In the genomic region with DNA sequence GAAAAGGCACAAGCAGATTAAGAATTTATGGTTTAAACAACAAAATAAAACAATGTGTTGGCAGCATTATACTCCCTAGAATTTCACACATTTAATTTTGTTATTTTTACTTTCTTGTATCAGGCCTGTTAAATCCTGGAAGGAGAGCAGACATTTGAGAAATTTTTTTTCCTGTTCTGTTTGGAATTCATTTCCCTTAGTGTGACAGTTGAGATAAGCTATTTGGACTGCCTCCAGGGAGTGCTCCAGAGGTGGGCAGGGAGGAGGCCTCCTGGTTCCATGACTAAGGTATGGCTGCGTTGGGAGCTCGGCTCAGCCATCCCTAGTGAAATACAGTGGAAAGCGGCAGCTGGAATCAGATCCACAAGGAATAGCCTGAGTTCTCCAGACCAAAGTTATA, we compare ENCODE assay signal across 22 cellular contexts.
A peak's percentile ranks its signal among the peaks of the same experiment; 100 is the strongest.
DNase-seq lines count a peak whose midpoint lies in the region; ATAC-seq, FAIRE-seq and TF ChIP-seq lines count a peak whose summit lies in the region.
"Had no signal": no experiment of that assay in that cellular context is flagged by ENCODE, and none has a peak within 500 bp of the region (broad histone marks: within the 10 kb centered on the region; RNA-seq: fewer than 3 reads in every experiment).

No MANE protein-coding gene starts in this region.

- H3K4me1 Mint-ChIP-seq in GM23338, result peaks cover 12% of the 10 kb centered on the region
- H3K4me1 Mint-ChIP-seq: activated CD4-positive, alpha-beta memory T cell treated with anti-CD3 and anti-CD28 coated beads, Interleukin-2, amount 10 ng/mL, durations not matched to agents 7 days and 5 days had no signal

- ATAC-seq in GM23338 (peak; percentile 43; the same call in 2 of the 3 replicates), Panc1 (no peak), omental fat pad (ENCODE audit: low FRiP score) (peak; percentile 64), PC-3 (no peak)
- ATAC-seq: gastrocnemius medialis had no signal

- peaks cover 2% of the 10 kb centered on the region for H3K27me3 Mint-ChIP-seq in GM23338 (ENCODE audit: insufficient read depth, low read depth, poor library complexity)

- no peaks in the 10 kb centered on the region for H3K9me3 Mint-ChIP-seq in GM23338
- H3K9me3 Mint-ChIP-seq: activated CD4-positive, alpha-beta memory T cell treated with anti-CD3 and anti-CD28 coated beads, Interleukin-2, amount 10 ng/mL, durations not matched to agents 7 days and 5 days had no signal

- no peaks in the 10 kb centered on the region for H3K36me3 Mint-ChIP-seq in GM23338 (ENCODE audit: low read depth)

- H3K4me1 ChIP-seq in GM23338 (ENCODE audit: insufficient read depth), result peaks cover 4% of the 10 kb centered on the region; the same call in 1 of the 2 replicates
- H3K4me1 ChIP-seq in Panc1 (ENCODE audit: control insufficient read depth, insufficient read depth, low read length), result peaks cover 17% of the 10 kb centered on the region
- peaks cover 10% of the 10 kb centered on the region for H3K4me1 ChIP-seq in PC-3 (ENCODE audit: insufficient read depth, low read length)
- H3K4me1 ChIP-seq: Caco-2, gastrocnemius medialis had no signal

- no peak overlapping the region for H3K9ac ChIP-seq in PC-3 (ENCODE audit: low read length)

- DNase-seq in GM23338 (ENCODE audit: low spot score), result no peak
- no peak for DNase-seq in Panc1 (ENCODE audit: low read depth, low spot score)
- DNase-seq in omental fat pad (ENCODE audit: low spot score), result no peak
- no peak for DNase-seq in PC-3
- no peak for DNase-seq in NOMO-1 (lab: John Stamatoyannopoulos, UW; ENCODE audit: unreplicated experiment in 2 of 2)
- DNase-seq in NCI-H2081 treated with DMSO at 0.1 percent for 48 hours (lab: John Stamatoyannopoulos, UW), result no peak
- DNase-seq: activated CD4-positive, alpha-beta memory T cell treated with anti-CD3 and anti-CD28 coated beads, Interleukin-2, amount 10 ng/mL, durations not matched to agents 7 days and 5 days; activated naive CD4-positive, alpha-beta T cell treated with Interleukin-2 at 50 U/mL for 16 hours; activated T-cell treated with anti-CD3 and anti-CD28 coated beads, Interleukin-2, amount 50 U/mL, for 1 hour; anterior cingulate cortex; Caco-2; cortex of kidney; gastrocnemius medialis; KG1; NCI-H2029; NCI-H524 treated with DMSO at 0.1 percent for 48 hours; SHP77 treated with DMSO at 0.1 percent for 48 hours; stimulated activated CD4-positive, alpha-beta T cell treated with anti-CD3 and anti-CD28 coated beads, Interleukin-1b, Interleukin-23, amount 100 ng/mL, for 48 hours; stimulated activated naive CD4-positive, alpha-beta T cell treated with Interleukin-2 at 50 U/mL for 16 hours; T-helper 2 cell had no signal

- intact Hi-C loops in Panc1 (cut with micrococcal nuclease; ENCODE audit: unreplicated experiment) (no loop called here), PC-3 (cut with micrococcal nuclease) (no loop called here)

- FAIRE-seq in endometrium (lab: Jason Lieb, UNC), result peak; percentile 23

- H3K9me3 ChIP-seq in Panc1 (ENCODE audit: control insufficient read depth, insufficient read depth, low read depth, low read length) (no peaks in the 10 kb centered on the region), PC-3 (ENCODE audit: low read length) (no peaks in the 10 kb centered on the region)
- H3K9me3 ChIP-seq: Caco-2, gastrocnemius medialis, tibial nerve had no signal

- in situ Hi-C loops in Panc1 (cut with HindIII; ENCODE audit: low pct_unique_long_range_greater_than_20kb, low sequenced_read_pairs), result no loop called here

- TF ChIP-seq CTCF in GM23338 (conservative IDR thresholded peaks at IDR 0.05; ENCODE audit: low read depth in 2 of 2) (no peak), Panc1 (IDR thresholded peaks at IDR 0.05) (no peak), omental fat pad (IDR thresholded peaks at IDR 0.05) (no peak), PC-3 (conservative IDR thresholded peaks at IDR 0.05; ENCODE audit: low read depth, low read length) (no peak)

- H3K27me3 ChIP-seq in GM23338 (ENCODE audit: insufficient read depth), result no peaks in the 10 kb centered on the region
- no peaks in the 10 kb centered on the region for H3K27me3 ChIP-seq in Panc1 (ENCODE audit: control insufficient read depth, insufficient read depth, low read length)
- no peaks in the 10 kb centered on the region for H3K27me3 ChIP-seq in PC-3 (ENCODE audit: low read length)
- H3K27me3 ChIP-seq: gastrocnemius medialis, tibial nerve had no signal

- H3K4me2 ChIP-seq in GM23338 (no peak overlapping the region), PC-3 (ENCODE audit: low read length) (no peak overlapping the region)

- H4K20me1 ChIP-seq in GM23338 (replicated peaks; ENCODE audit: insufficient read depth), result 0 out of 2 replicates have a peak, but pooled peaks cover 3% of the 10 kb centered on the region
- H4K20me1 ChIP-seq in PC-3 (ENCODE audit: low read length), result no peaks in the 10 kb centered on the region

- CTCF ChIA-PET in Panc1 (lab: Charles Lee), result no interaction called here
- CTCF ChIA-PET in PC-3 (lab: Charles Lee), result no interaction called here

- no peak overlapping the region for H3K4me3 Mint-ChIP-seq in GM23338
- H3K4me3 Mint-ChIP-seq: activated CD4-positive, alpha-beta memory T cell treated with anti-CD3 and anti-CD28 coated beads, Interleukin-2, amount 10 ng/mL, durations not matched to agents 7 days and 5 days had no signal

- no peak overlapping the region for H3K4me3 ChIP-seq in GM23338
- H3K4me3 ChIP-seq in Panc1 (ENCODE audit: low read depth in 2 of 2, low read length in 2 of 2), result no peak overlapping the region
- H3K4me3 ChIP-seq in PC-3 (ENCODE audit: low read length), result no peak overlapping the region
- H3K4me3 ChIP-seq: gastrocnemius medialis, tibial nerve had no signal

- BruUV-seq in Panc1 (replicated peaks; lab: Mats Ljungman, UMichigan) (no TSS peak), PC-3 (replicated peaks; lab: Mats Ljungman, UMichigan) (no TSS peak)

- H3K9me2 ChIP-seq in GM23338 (ENCODE audit: insufficient read depth) (peaks cover 6% of the 10 kb centered on the region; the same call in 1 of the 2 replicates), PC-3 (replicated peaks; ENCODE audit: low read length) (no peaks in the 10 kb centered on the region)

- H3K27ac Mint-ChIP-seq in GM23338, result no peak overlapping the region
- H3K27ac Mint-ChIP-seq: activated CD4-positive, alpha-beta memory T cell treated with anti-CD3 and anti-CD28 coated beads, Interleukin-2, amount 10 ng/mL, durations not matched to agents 7 days and 5 days had no signal

- H2AFZ ChIP-seq in GM23338 (no peak overlapping the region), PC-3 (ENCODE audit: low read length) (no peak overlapping the region)

- H3K27ac ChIP-seq in GM23338 (ENCODE audit: low read depth) (no peak overlapping the region), Panc1 (ENCODE audit: low read length) (peak overlapping the region; percentile 44; the same call in 1 of the 2 replicates), PC-3 (ENCODE audit: low read length) (no peak overlapping the region)
- H3K27ac ChIP-seq: gastrocnemius medialis had no signal

- POLR2A ChIA-PET in Panc1 (lab: Charles Lee), result interaction anchor here (0.6 to 0.9 kb wide), 2 partner anchors 12 to 22 kb away, joined by 3 to 4 read pairs; no protein-coding TSS in a partner anchor
- POLR2A ChIA-PET in PC-3 (lab: Charles Lee; ENCODE audit: unreplicated experiment), result no interaction called here

- no peaks in the 10 kb centered on the region for H3F3A ChIP-seq in GM23338 (replicated peaks; ENCODE audit: low read depth)
- no peaks in the 10 kb centered on the region for H3F3A ChIP-seq in PC-3 (ENCODE audit: low read length, unreplicated experiment)

- H3K36me3 ChIP-seq in GM23338 (ENCODE audit: insufficient read depth), result no peaks in the 10 kb centered on the region
- no peaks in the 10 kb centered on the region for H3K36me3 ChIP-seq in Panc1 (ENCODE audit: control insufficient read depth, insufficient read depth, low read length)
- H3K36me3 ChIP-seq in PC-3 (ENCODE audit: low read depth, low read length), result no peaks in the 10 kb centered on the region
- H3K36me3 ChIP-seq: gastrocnemius medialis, tibial nerve had no signal

- H3K79me2 ChIP-seq in GM23338 (replicated peaks; ENCODE audit: insufficient read depth), result no peaks in the 10 kb centered on the region
- H3K79me2 ChIP-seq in PC-3 (ENCODE audit: low read length), result no peaks in the 10 kb centered on the region

Comparison
In these comparisons a context has a peak if more than half of its experiments do, and no peak if none do; other contexts are left out.
1. ATAC-seq: peak in GM23338 (single experiment) and omental fat pad (single experiment); none in Panc1 (single experiment) and PC-3 (single experiment).